ENCODE assay signal across 13 cellular contexts in the genomic region with DNA sequence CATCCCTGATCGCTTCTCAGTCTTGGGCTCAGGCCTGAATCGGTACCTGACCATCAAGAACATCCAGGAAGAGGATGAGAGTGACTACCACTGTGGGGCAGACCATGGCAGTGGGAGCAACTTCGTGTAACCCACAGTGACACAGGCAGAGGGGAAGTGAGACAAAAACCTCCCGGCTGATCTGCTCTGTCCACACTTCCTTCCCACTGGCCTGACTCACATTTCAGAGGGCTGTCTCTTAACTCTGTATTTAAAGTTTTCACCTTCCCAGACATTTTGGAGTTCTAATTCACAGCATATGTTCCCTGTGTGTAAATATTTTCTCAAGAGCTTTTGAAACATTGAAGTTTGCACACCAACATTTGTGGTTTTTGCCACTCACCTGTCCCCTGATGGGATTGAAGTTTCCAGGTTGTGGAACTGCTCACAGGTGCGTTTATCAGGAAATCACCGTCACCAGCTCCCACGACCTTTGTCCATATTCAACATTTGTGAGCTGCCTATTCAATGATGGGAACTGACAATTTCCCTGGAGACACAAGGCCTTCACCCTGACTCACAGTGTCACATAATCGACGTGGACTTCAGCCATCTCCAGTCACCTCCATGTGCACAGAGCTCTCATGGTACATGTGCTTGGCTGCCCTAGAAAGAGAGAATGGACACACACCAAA.
A peak's percentile ranks its signal among the peaks of the same experiment; 100 is the strongest.
DNase-seq lines count a peak whose midpoint lies in the region; ATAC-seq, FAIRE-seq and TF ChIP-seq lines count a peak whose summit lies in the region.
"Had no signal": no experiment of that assay in that cellular context is flagged by ENCODE, and none has a peak within 500 bp of the region (broad histone marks: within the 10 kb centered on the region; RNA-seq: fewer than 3 reads in every experiment).

No MANE protein-coding gene starts in this region.

- TF ChIP-seq CTCF in endothelial cell of umbilical vein (IDR thresholded peaks at IDR 0.05; ENCODE audit: extremely low read depth in 1 of 2, insufficient read depth in 1 of 2, low read depth in 1 of 2, low read length in 2 of 2) (no peak), type B pancreatic cell (conservative IDR thresholded peaks at IDR 0.05) (no peak), mammary epithelial cell (conservative IDR thresholded peaks at IDR 0.05 in 1 of 2, IDR thresholded peaks at IDR 0.05 in 1 of 2; ENCODE audit: extremely low read depth in 1 of 2, insufficient read depth in 1 of 2, low read depth in 1 of 2, low read length in 2 of 2) (no peak)

- peak; percentile 49 for DNase-seq in SIG-M5 treated with dmso at 0.1 percent for 504 hours (lab: John Stamatoyannopoulos, UW; ENCODE audit: unreplicated experiment)
- no peak for DNase-seq in SIG-M5 (lab: John Stamatoyannopoulos, UW)
- DNase-seq in NOMO-1 treated with dmso at 0.1 percent for 144 hours (lab: John Stamatoyannopoulos, UW; ENCODE audit: unreplicated experiment), result peak; percentile 60
- no peak for DNase-seq in endothelial cell of umbilical vein (ENCODE audit: low read depth, low spot score)
- no peak for DNase-seq in type B pancreatic cell (ENCODE audit: extremely low spot score, unreplicated experiment)
- no peak for DNase-seq in hippocampal formation (lab: John Stamatoyannopoulos, UW)
- no peak for DNase-seq in mammary epithelial cell

- no peaks in the 10 kb centered on the region for H3K36me3 ChIP-seq in endothelial cell of umbilical vein (ENCODE audit: control insufficient read depth in 2 of 2, extremely low read depth in 1 of 2, insufficient read depth in 2 of 2, low read length in 2 of 2)
- no peaks in the 10 kb centered on the region for H3K36me3 ChIP-seq in mammary epithelial cell (ENCODE audit: insufficient read depth, low read length)
- H3K36me3 ChIP-seq: ascending aorta had no signal

- no peak for TF ChIP-seq POLR2A in endothelial cell of umbilical vein (IDR thresholded peaks at IDR 0.05; ENCODE audit: low read depth, low read length)

- H3K4me3 Mint-ChIP-seq in type B pancreatic cell, result no peak overlapping the region
- H3K4me3 Mint-ChIP-seq: activated CD4-positive, alpha-beta T cell treated with anti-CD3 and anti-CD28 coated beads, Interleukin-2, amount 10 ng/mL, durations not matched to agents 24 days and 14 days; nephron had no signal

- dilution Hi-C loops in endothelial cell of umbilical vein (cut with MboI; ENCODE audit: extremely low pct_ligation_motif_present, low sequenced_read_pairs) (no loop called here), mammary epithelial cell (cut with HindIII; ENCODE audit: low sequenced_read_pairs) (loop anchor here (5.0 kb wide), 1 partner anchor 96 kb away; no protein-coding TSS in a partner anchor)

- no peak for FAIRE-seq in endothelial cell of umbilical vein (lab: Jason Lieb, UNC)
- FAIRE-seq: frontal cortex had no signal

- H3K27ac ChIP-seq in endothelial cell of umbilical vein (ENCODE audit: insufficient read depth, low read depth, low read length) (no peak overlapping the region), mammary epithelial cell (ENCODE audit: insufficient read depth, low read depth, low read length) (no peak overlapping the region)
- H3K27ac ChIP-seq: 22Rv1, ascending aorta had no signal

- H3K4me1 Mint-ChIP-seq in type B pancreatic cell (ENCODE audit: unreplicated experiment), result no peaks in the 10 kb centered on the region
- H3K4me1 Mint-ChIP-seq: activated CD4-positive, alpha-beta T cell treated with anti-CD3 and anti-CD28 coated beads, Interleukin-2, amount 10 ng/mL, durations not matched to agents 24 days and 14 days; nephron had no signal

- H3K4me2 ChIP-seq in endothelial cell of umbilical vein (ENCODE audit: insufficient read depth, low read length) (no peak overlapping the region), mammary epithelial cell (ENCODE audit: insufficient read depth, low read depth, low read length) (no peak overlapping the region)

- ATAC-seq in GM18870 (IDR thresholded peaks at IDR 0.05; ENCODE audit: unreplicated experiment), result no peak

- H3K27me3 Mint-ChIP-seq in type B pancreatic cell, result peaks cover 59% of the 10 kb centered on the region

- no peak overlapping the region for H2AFZ ChIP-seq in endothelial cell of umbilical vein (ENCODE audit: low read depth, low read length)
- H2AFZ ChIP-seq in mammary epithelial cell (ENCODE audit: low read depth, low read length), result no peak overlapping the region

- H3K36me3 Mint-ChIP-seq in type B pancreatic cell, result no peaks in the 10 kb centered on the region

- in situ Hi-C loops in mammary epithelial cell (cut with MboI; ENCODE audit: low sequenced_read_pairs in 2 of 2), result no loop called here

- CTCF ChIA-PET in endothelial cell of umbilical vein (lab: Charles Lee) (interaction anchor here (0.8 to 3.2 kb wide), 8 partner anchors 11 to 142 kb away, joined by 3 to 47 read pairs (median 6); no protein-coding TSS in a partner anchor), mammary epithelial cell (lab: Charles Lee; ENCODE audit: low non-redundant PET) (no interaction called here)

- intact Hi-C loops in endothelial cell of umbilical vein (cut with micrococcal nuclease), result no loop called here
- intact Hi-C loops in mammary epithelial cell (cut with micrococcal nuclease), result loop anchor here (1.0 kb wide), 1 partner anchor 135 kb away; no protein-coding TSS in a partner anchor

- no peaks in the 10 kb centered on the region for H3K9me1 ChIP-seq in endothelial cell of umbilical vein (replicated peaks; ENCODE audit: control insufficient read depth, extremely low read depth, insufficient read depth, low read length)

- no peak overlapping the region for H3K4me3 ChIP-seq in endothelial cell of umbilical vein (replicated peaks in 1 of 3; ENCODE audit: insufficient read depth in 1 of 3, low read depth in 1 of 3, low read length in 3 of 3)
- no peak overlapping the region for H3K4me3 ChIP-seq in mammary epithelial cell (replicated peaks in 1 of 3; ENCODE audit: insufficient read depth in 1 of 3, low read depth in 2 of 3, low read length in 3 of 3)
- H3K4me3 ChIP-seq: ascending aorta had no signal

- H3K79me2 ChIP-seq in endothelial cell of umbilical vein (ENCODE audit: control insufficient read depth, insufficient read depth, low read length) (no peaks in the 10 kb centered on the region), mammary epithelial cell (ENCODE audit: insufficient read depth, low read length) (no peaks in the 10 kb centered on the region)

- no peak overlapping the region for H3K9ac ChIP-seq in endothelial cell of umbilical vein (replicated peaks; ENCODE audit: extremely low read depth, insufficient read depth, low read length)
- no peak overlapping the region for H3K9ac ChIP-seq in mammary epithelial cell (ENCODE audit: insufficient read depth, low read length)

- H3K27me3 ChIP-seq in endothelial cell of umbilical vein (ENCODE audit: control insufficient read depth in 2 of 2, insufficient read depth in 2 of 2, low read length in 2 of 2) (peaks cover 8 to 13% of the 10 kb centered on the region in 2 experiments), mammary epithelial cell (ENCODE audit: insufficient read depth, low read length) (no peaks in the 10 kb centered on the region)
- H3K27me3 ChIP-seq: ascending aorta had no signal

- POLR2A ChIA-PET in endothelial cell of umbilical vein (lab: Charles Lee), result no interaction called here

- H3K9me3 ChIP-seq in endothelial cell of umbilical vein (replicated peaks; ENCODE audit: control insufficient read depth, insufficient read depth, low read length) (no peaks in the 10 kb centered on the region), mammary epithelial cell (replicated peaks; ENCODE audit: insufficient read depth, low read length) (no peaks in the 10 kb centered on the region)
- H3K9me3 ChIP-seq: ascending aorta had no signal

- BruUV-seq in endothelial cell of umbilical vein (replicated peaks; lab: Mats Ljungman, UMichigan) (no TSS peak), mammary epithelial cell (replicated peaks; lab: Mats Ljungman, UMichigan) (no TSS peak)

- H3K27ac Mint-ChIP-seq in type B pancreatic cell, result peak overlapping the region; percentile 19
- H3K27ac Mint-ChIP-seq: activated CD4-positive, alpha-beta T cell treated with anti-CD3 and anti-CD28 coated beads, Interleukin-2, amount 10 ng/mL, durations not matched to agents 24 days and 14 days; nephron had no signal

- 72% methylated on average over 8 of the region's 9 CpGs for WGBS in mammary epithelial cell (ENCODE audit: low coverage, missing lambda C conversion rate)

- H3K4me1 ChIP-seq in endothelial cell of umbilical vein (ENCODE audit: control insufficient read depth, extremely low read depth, insufficient read depth, low read length), result no peaks in the 10 kb centered on the region
- H3K4me1 ChIP-seq in mammary epithelial cell (ENCODE audit: insufficient read depth, low read length), result no peaks in the 10 kb centered on the region
- H3K4me1 ChIP-seq: ascending aorta had no signal

- H4K20me1 ChIP-seq in endothelial cell of umbilical vein (replicated peaks; ENCODE audit: control insufficient read depth, extremely low read depth, insufficient read depth, low read length) (no peaks in the 10 kb centered on the region), mammary epithelial cell (ENCODE audit: insufficient read depth, low read length) (no peaks in the 10 kb centered on the region)

- H3K9me3 Mint-ChIP-seq in type B pancreatic cell, result no peaks in the 10 kb centered on the region
- H3K9me3 Mint-ChIP-seq: activated CD4-positive, alpha-beta T cell treated with anti-CD3 and anti-CD28 coated beads, Interleukin-2, amount 10 ng/mL, durations not matched to agents 24 days and 14 days; nephron had no signal

TF ChIP-seq in endothelial cell of umbilical vein, 7 proteins besides CTCF, POLR2A, EP300 and RAD21:
- TF ChIP-seq FOS (IDR thresholded peaks at IDR 0.05; ENCODE audit: borderline replicate concordance, insufficient read depth, low read length) (peak; percentile 55), GATA2 (IDR thresholded peaks at IDR 0.05; ENCODE audit: insufficient read depth, insufficient read length, low read depth, low read length) (peak; percentile 40), JUN (IDR thresholded peaks at IDR 0.05; ENCODE audit: borderline replicate concordance, insufficient read depth, insufficient read length, low read depth) (no peak)

Comparison
In these comparisons a context has a peak if more than half of its experiments do, and no peak if none do; other contexts are left out.
1. DNase-seq: peak in SIG-M5 treated with dmso at 0.1 percent for 504 hours (single experiment) and NOMO-1 treated with dmso at 0.1 percent for 144 hours (single experiment); none in SIG-M5 (single experiment), endothelial cell of umbilical vein (single experiment), type B pancreatic cell (single experiment), hippocampal formation (0 of 2) and mammary epithelial cell (single experiment).